ENCODE assay signal across 8 cellular contexts in genomic region chr15:34038404-34039179, GRCh38. TPM values are rescaled to one million over a fixed set of nuclear protein-coding genes. Genes with fewer than 3 reads are reported as not detected.
DNase-seq lines count a peak whose midpoint lies in the region; ATAC-seq and TF ChIP-seq lines count a peak whose summit lies in the region.

No MANE protein-coding gene starts in this region.

- H3K27ac ChIP-seq in HUES6 (ENCODE audit: low read depth, low read length) (peak overlapping the region; percentile 33; the same call in 1 of the 2 replicates), Panc1 (ENCODE audit: low read length) (peak overlapping the region; percentile 97), fibroblast of lung (ENCODE audit: insufficient read depth, low read length) (peak overlapping the region; percentile 84)

- TF ChIP-seq CTCF in Panc1 (IDR thresholded peaks at IDR 0.05) (no peak), fibroblast of lung (conservative IDR thresholded peaks at IDR 0.05 in 1 of 2, IDR thresholded peaks at IDR 0.05 in 1 of 2; ENCODE audit: low read depth in 1 of 2, low read length in 2 of 2) (no peak)

- H3K9ac ChIP-seq in HUES6 (ENCODE audit: low read length) (peak overlapping the region; percentile 75), fibroblast of lung (ENCODE audit: insufficient read depth, low read length) (peak overlapping the region; percentile 85)

- H3K4me3 ChIP-seq in HUES6 (ENCODE audit: low read depth, low read length) (peak overlapping the region; percentile 71), Panc1 (ENCODE audit: low read depth in 2 of 2, low read length in 2 of 2) (peak overlapping the region; percentile 86 to 90), fibroblast of lung (replicated peaks in 1 of 4; ENCODE audit: control extremely low read depth in 1 of 4, insufficient read depth in 1 of 4, low read depth in 3 of 4, low read length in 4 of 4) (peak overlapping the region; percentile 80 to 97 (median 91))

- peak overlapping the region; percentile 93 for H2AFZ ChIP-seq in fibroblast of lung (ENCODE audit: low read length)

- peak; percentile 67 for ATAC-seq in GM21447 (IDR thresholded peaks at IDR 0.05; ENCODE audit: unreplicated experiment)
- peak; percentile 94 for ATAC-seq in Panc1
- ATAC-seq in naive thymus-derived CD8-positive, alpha-beta T cell = peak; percentile 82 to 83

- intact Hi-C loops in Panc1 (cut with micrococcal nuclease; ENCODE audit: unreplicated experiment) = no loop called here
- intact Hi-C loops in activated T-helper 1 cell treated with anti-CD3 and anti-CD28 coated beads, Interleukin-12 subunit alpha, Interleukin-12 subunit beta, Interleukin-2, Interleukin-4 antibody, amounts not matched to agents 30 ng/mL and 10 ng/mL and 1 ng/mL, durations not matched to agents 14 hours and 24 hours and 36 hours (cut with micrococcal nuclease) = loop anchor here (1.0 to 10.0 kb wide), 9 partner anchors 20 to 1506 kb away; partner anchors contain the start of genes DPH6, GOLGA8A, KATNBL1 and NOP10

- peak; percentile 46 for DNase-seq in DMS114 treated with DMSO at 0.1 percent for 48 hours (lab: John Stamatoyannopoulos, UW; ENCODE audit: unreplicated experiment)
- no peak for DNase-seq in Panc1 (ENCODE audit: low read depth, low spot score)
- DNase-seq in activated T-helper 1 cell treated with anti-CD3 and anti-CD28 coated beads, Interleukin-12 subunit alpha, Interleukin-12 subunit beta, Interleukin-2, Interleukin-4 antibody, amounts not matched to agents 30 ng/mL and 10 ng/mL and 1 ng/mL, durations not matched to agents 14 hours and 24 hours and 36 hours (ENCODE audit: low spot score) = peak; percentile 60
- peak; percentile 76 to 80 for DNase-seq in fibroblast of lung (ENCODE audit: low read depth in 2 of 2)
- peak; percentile 52 to 80 (median 64) for DNase-seq in naive thymus-derived CD8-positive, alpha-beta T cell
- peak; percentile 45 to 78 (median 54) for DNase-seq in stimulated activated naive CD4-positive, alpha-beta T cell (lab: John Stamatoyannopoulos, UW)

- H3K36me3 Mint-ChIP-seq in activated T-helper 1 cell treated with anti-CD3 and anti-CD28 coated beads, Interleukin-12 subunit alpha, Interleukin-12 subunit beta, Interleukin-2, Interleukin-4 antibody, amounts not matched to agents 30 ng/mL and 10 ng/mL and 1 ng/mL, durations not matched to agents 14 hours and 24 hours and 36 hours (ENCODE audit: low read depth) = peaks cover 2% of the 10 kb centered on the region
- H3K36me3 Mint-ChIP-seq in naive thymus-derived CD8-positive, alpha-beta T cell = no peaks in the 10 kb centered on the region

- H3K27ac Mint-ChIP-seq in activated T-helper 1 cell treated with anti-CD3 and anti-CD28 coated beads, Interleukin-12 subunit alpha, Interleukin-12 subunit beta, Interleukin-2, Interleukin-4 antibody, amounts not matched to agents 30 ng/mL and 10 ng/mL and 1 ng/mL, durations not matched to agents 14 hours and 24 hours and 36 hours = peak overlapping the region; percentile 89
- H3K27ac Mint-ChIP-seq in naive thymus-derived CD8-positive, alpha-beta T cell = peak overlapping the region; percentile 71 to 98 (median 95)

- CTCF ChIA-PET in Panc1 (lab: Charles Lee) = no interaction called here

- no peaks in the 10 kb centered on the region for H3K9me3 Mint-ChIP-seq in activated T-helper 1 cell treated with anti-CD3 and anti-CD28 coated beads, Interleukin-12 subunit alpha, Interleukin-12 subunit beta, Interleukin-2, Interleukin-4 antibody, amounts not matched to agents 30 ng/mL and 10 ng/mL and 1 ng/mL, durations not matched to agents 14 hours and 24 hours and 36 hours
- H3K9me3 Mint-ChIP-seq in naive thymus-derived CD8-positive, alpha-beta T cell = no peaks in the 10 kb centered on the region

- H3K36me3 ChIP-seq in HUES6 (ENCODE audit: control insufficient read depth, insufficient read depth, low read length) (no peaks in the 10 kb centered on the region), Panc1 (ENCODE audit: control insufficient read depth, insufficient read depth, low read length) (no peaks in the 10 kb centered on the region), fibroblast of lung (ENCODE audit: control insufficient read depth, insufficient read depth, low read length) (no peaks in the 10 kb centered on the region)

- peak overlapping the region; percentile 85 for H3K4me2 ChIP-seq in fibroblast of lung (ENCODE audit: extremely low read depth, insufficient read depth, low read length)

- H4K20me1 ChIP-seq in fibroblast of lung (ENCODE audit: control insufficient read depth, extremely low read depth, insufficient read depth, low read length) = no peaks in the 10 kb centered on the region

- H3K4me1 ChIP-seq in HUES6 (ENCODE audit: control insufficient read depth, insufficient read depth, low read length) (peaks cover 11% of the 10 kb centered on the region), Panc1 (ENCODE audit: control insufficient read depth, insufficient read depth, low read length) (peaks cover 15% of the 10 kb centered on the region), fibroblast of lung (ENCODE audit: control insufficient read depth, extremely low read depth, insufficient read depth, low read length) (peaks cover 5% of the 10 kb centered on the region)

- H3K4me1 Mint-ChIP-seq in activated T-helper 1 cell treated with anti-CD3 and anti-CD28 coated beads, Interleukin-12 subunit alpha, Interleukin-12 subunit beta, Interleukin-2, Interleukin-4 antibody, amounts not matched to agents 30 ng/mL and 10 ng/mL and 1 ng/mL, durations not matched to agents 14 hours and 24 hours and 36 hours (ENCODE audit: low read depth) = peaks cover 31% of the 10 kb centered on the region
- peaks cover 11 to 21% (median 18%) of the 10 kb centered on the region in 4 donors for H3K4me1 Mint-ChIP-seq in naive thymus-derived CD8-positive, alpha-beta T cell

- BruUV-seq in Panc1 (replicated peaks; lab: Mats Ljungman, UMichigan) = no TSS peak

- POLR2A ChIA-PET in Panc1 (lab: Charles Lee) = interaction anchor here (0.6 kb wide), 2 partner anchors 38 to 105 kb away, joined by 4 to 8 read pairs; no protein-coding TSS in a partner anchor
- POLR2A ChIA-PET in naive thymus-derived CD8-positive, alpha-beta T cell (lab: Charles Lee) = interaction anchor here (0.6 to 2.8 kb wide), 8 partner anchors 22 to 950 kb away, joined by 3 to 19 read pairs (median 4); partner anchors contain the start of genes EMC4, EMC7, KATNBL1 and PGBD4

- H3K79me2 ChIP-seq in fibroblast of lung (ENCODE audit: control insufficient read depth, insufficient read depth, low read length) = no peaks in the 10 kb centered on the region

- H3K9me3 ChIP-seq in HUES6 (ENCODE audit: control insufficient read depth, insufficient read depth, low read depth, low read length) (no peaks in the 10 kb centered on the region), Panc1 (ENCODE audit: control insufficient read depth, insufficient read depth, low read depth, low read length) (no peaks in the 10 kb centered on the region), fibroblast of lung (ENCODE audit: control insufficient read depth, insufficient read depth, low read depth, low read length) (no peaks in the 10 kb centered on the region)

- in situ Hi-C loops in Panc1 (cut with HindIII; ENCODE audit: low pct_unique_long_range_greater_than_20kb, low sequenced_read_pairs) = no loop called here

- H3K27me3 ChIP-seq in HUES6 (ENCODE audit: control insufficient read depth, insufficient read depth, low read length) (peaks cover 17% of the 10 kb centered on the region), Panc1 (ENCODE audit: control insufficient read depth, insufficient read depth, low read length) (no peaks in the 10 kb centered on the region), fibroblast of lung (ENCODE audit: control insufficient read depth, insufficient read depth, low read length) (no peaks in the 10 kb centered on the region)

- H3K27me3 Mint-ChIP-seq in activated T-helper 1 cell treated with anti-CD3 and anti-CD28 coated beads, Interleukin-12 subunit alpha, Interleukin-12 subunit beta, Interleukin-2, Interleukin-4 antibody, amounts not matched to agents 30 ng/mL and 10 ng/mL and 1 ng/mL, durations not matched to agents 14 hours and 24 hours and 36 hours (ENCODE audit: insufficient read depth) = peaks cover 5% of the 10 kb centered on the region
- no peaks in the 10 kb centered on the region for H3K27me3 Mint-ChIP-seq in naive thymus-derived CD8-positive, alpha-beta T cell

- H3K4me3 Mint-ChIP-seq in activated T-helper 1 cell treated with anti-CD3 and anti-CD28 coated beads, Interleukin-12 subunit alpha, Interleukin-12 subunit beta, Interleukin-2, Interleukin-4 antibody, amounts not matched to agents 30 ng/mL and 10 ng/mL and 1 ng/mL, durations not matched to agents 14 hours and 24 hours and 36 hours = peak overlapping the region; percentile 91
- peak overlapping the region; percentile 89 to 98 (median 94) for H3K4me3 Mint-ChIP-seq in naive thymus-derived CD8-positive, alpha-beta T cell

RNA-seq across cellular contexts. Expression of gene AVEN, which starts 0.4 kb away (rescaled TPM):
- 18.4 TPM for total RNA-seq in Panc1 (2021; ENCODE audit: unreplicated experiment)
- 16.2 TPM for polyA plus RNA-seq in Panc1 (2012; ENCODE audit: insufficient read length)
- 16.3 and 16.8 TPM in 2 replicates for total RNA-seq in activated T-helper 1 cell treated with anti-CD3 and anti-CD28 coated beads, Interleukin-12 subunit alpha, Interleukin-12 subunit beta, Interleukin-2, Interleukin-4 antibody, amounts not matched to agents 30 ng/mL and 10 ng/mL and 1 ng/mL, durations not matched to agents 14 hours and 24 hours and 36 hours
- total RNA-seq in fibroblast of lung = 19.2 and 24.7 TPM in 2 replicates
- polyA plus RNA-seq in fibroblast of lung = 14.7 and 16.0 TPM in 2 replicates
- 21.4 and 22.5 TPM in 2 replicates for polyA plus RNA-seq in fibroblast of lung (2012)
- 3.3 and 6.7 TPM in 2 replicates for polyA minus RNA-seq in fibroblast of lung (ENCODE audit: low replicate concordance)
- total RNA-seq in naive thymus-derived CD8-positive, alpha-beta T cell = 1 to 10 TPM; 8.4 to 9.6 TPM
- polyA plus RNA-seq in naive thymus-derived CD8-positive, alpha-beta T cell = 1 to 10 TPM; 7.6 to 9.7 (median 8.8) TPM

Comparison
In these comparisons a context has a peak if more than half of its experiments do, and no peak if none do; other contexts are left out.
1. H3K27ac ChIP-seq: peak in every context shown above with its lines; median percentile 97 in Panc1; 84 in fibroblast of lung; 33 in HUES6.